In the genomic region with DNA sequence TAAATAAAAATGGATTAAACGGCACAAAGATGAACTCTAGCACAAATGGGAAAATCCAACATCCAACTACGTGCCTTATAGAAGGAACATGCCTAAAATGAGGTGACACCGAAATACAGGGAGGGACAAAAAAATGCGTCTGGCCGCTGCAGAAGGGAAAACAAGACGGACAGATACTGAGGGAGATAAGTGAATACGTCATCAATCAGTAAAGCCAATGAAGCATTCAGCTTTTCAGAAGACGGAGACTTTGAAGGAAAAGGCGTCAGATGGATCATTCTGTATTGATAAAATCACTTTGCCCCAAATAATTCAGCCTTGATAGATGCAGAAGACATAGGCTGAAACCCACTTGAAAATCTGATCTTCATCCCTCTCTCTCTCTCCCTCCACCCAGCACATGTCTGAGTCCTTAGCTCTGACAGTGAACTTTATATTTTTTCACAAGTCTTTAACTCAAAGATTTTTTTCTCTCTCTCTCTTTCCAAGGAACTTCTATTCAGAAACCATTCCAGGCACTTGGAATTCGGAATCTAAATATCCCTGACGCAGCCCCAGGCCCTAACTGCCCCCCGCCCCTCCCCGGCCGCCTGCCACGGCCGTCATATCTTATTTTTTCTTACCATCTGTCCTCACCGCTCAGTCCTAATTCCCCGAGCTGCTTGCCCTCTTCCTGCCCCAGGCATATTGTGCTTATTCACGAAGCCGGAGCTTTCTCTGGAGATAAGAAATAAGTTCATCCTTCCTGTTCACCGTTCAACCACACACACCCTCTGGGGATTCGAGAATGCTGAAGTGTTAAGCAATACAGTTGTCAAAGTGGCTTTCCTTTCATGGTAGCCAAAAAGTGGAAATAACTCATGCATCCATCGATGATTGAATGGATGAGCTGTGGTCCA, we compare ENCODE assay signal across 16 cellular contexts. TPM values are rescaled to one million over a fixed set of nuclear protein-coding genes. Genes with fewer than 3 reads are reported as not detected.
DNase-seq lines count a peak whose midpoint lies in the region; ATAC-seq and TF ChIP-seq lines count a peak whose summit lies in the region.
"Had no signal": no experiment of that assay in that cellular context is flagged by ENCODE, and none has a peak within 500 bp of the region (broad histone marks: within the 10 kb centered on the region; RNA-seq: fewer than 3 reads in every experiment).

No MANE protein-coding gene starts in this region.

- peaks cover 81% of the 10 kb centered on the region for H3K4me1 ChIP-seq in BLaER1
- H3K4me1 ChIP-seq: vagina had no signal

- no peak for TF ChIP-seq CTCF in fibroblast of villous mesenchyme (IDR thresholded peaks at IDR 0.05; ENCODE audit: insufficient read depth, low read depth, low read length)

- H3K4me3 ChIP-seq in BLaER1 (peak overlapping the region; percentile 46), SK-N-MC (peak overlapping the region; percentile 14), fibroblast of villous mesenchyme (ENCODE audit: low read depth, low read length) (no peak overlapping the region)
- no peak overlapping the region for H3K4me3 ChIP-seq in Jurkat, Clone E6-1 (ENCODE audit: low read length)
- H3K4me3 ChIP-seq: vagina had no signal

- H3K9ac ChIP-seq in BLaER1 (peak overlapping the region; percentile 4; the same call in 1 of the 2 replicates), SK-N-MC (ENCODE audit: insufficient read length) (peak overlapping the region; percentile 20)

- ATAC-seq in GM18867 (IDR thresholded peaks at IDR 0.05; ENCODE audit: unreplicated experiment) = no peak
- ATAC-seq in GM21447 (IDR thresholded peaks at IDR 0.05; ENCODE audit: unreplicated experiment) = no peak
- no peak for ATAC-seq in GM19328 (IDR thresholded peaks at IDR 0.05; ENCODE audit: unreplicated experiment)
- ATAC-seq: activated CD8-positive, alpha-beta T cell treated with anti-CD3 and anti-CD28 coated beads for 36 hours; left lobe of liver had no signal

- peak; percentile 79 for DNase-seq in Jurkat, Clone E6-1 (ENCODE audit: low read depth, low spot score)
- DNase-seq in SK-N-MC (ENCODE audit: low read depth, low spot score) (peak; percentile 65), fibroblast of villous mesenchyme (ENCODE audit: low read depth) (peak; percentile 87)
- no peak for DNase-seq in activated T-cell treated with anti-CD3 and anti-CD28 coated beads, Interleukin-2, amount 50 U/mL, for 48 hours
- DNase-seq: activated CD8-positive, alpha-beta T cell treated with anti-CD3 and anti-CD28 coated beads for 36 hours; endodermal cell; NCI-H2081; stimulated activated CD4-positive, alpha-beta T cell treated with anti-CD3 and anti-CD28 coated beads, Interleukin-4, amount 100 ng/mL, for 1 hour had no signal

- H3K36me3 ChIP-seq in BLaER1 (no peaks in the 10 kb centered on the region), SK-N-MC (ENCODE audit: insufficient read depth, low read length) (no peaks in the 10 kb centered on the region)
- H3K36me3 ChIP-seq: vagina had no signal

- H3K4me2 ChIP-seq in BLaER1 = peak overlapping the region; percentile 93

- no peaks in the 10 kb centered on the region for H3K27me3 ChIP-seq in BLaER1
- H3K27me3 ChIP-seq: vagina had no signal

- no peaks in the 10 kb centered on the region for H4K20me1 ChIP-seq in BLaER1

- peak overlapping the region; percentile 81 for H3K27ac ChIP-seq in BLaER1
- H3K27ac ChIP-seq in SK-N-MC = no peak overlapping the region
- H3K27ac ChIP-seq: vagina had no signal

- H3K9me3 ChIP-seq in BLaER1 = no peaks in the 10 kb centered on the region
- H3K9me3 ChIP-seq in SK-N-MC (ENCODE audit: low read depth, low read length) = no peaks in the 10 kb centered on the region
- H3K9me3 ChIP-seq: vagina had no signal

RNA-seq across cellular contexts. Expression of gene RFLNA, which starts 35.5 kb away (rescaled TPM):
- 4.4 TPM for polyA plus RNA-seq in Jurkat, Clone E6-1 (2012; ENCODE audit: insufficient read depth, insufficient read length)
- total RNA-seq in fibroblast of villous mesenchyme = 1.9 and 5.6 TPM in 2 replicates
- total RNA-seq: activated CD8-positive, alpha-beta T cell treated with anti-CD3 and anti-CD28 coated beads for 36 hours; H4; left lobe of liver had no signal
- polyA plus RNA-seq: BJ had no signal

Comparison
In these comparisons a context has a peak if more than half of its experiments do, and no peak if none do; other contexts are left out.
1. H3K4me3 ChIP-seq: peak in BLaER1 (single experiment) and SK-N-MC (single experiment); none in Jurkat, Clone E6-1 (single experiment) and fibroblast of villous mesenchyme (single experiment).
2. DNase-seq: peak in Jurkat, Clone E6-1 (single experiment), SK-N-MC (single experiment) and fibroblast of villous mesenchyme (single experiment); none in activated T-cell treated with anti-CD3 and anti-CD28 coated beads, Interleukin-2, amount 50 U/mL, for 48 hours (0 of 2).